ENCODE assay signal across 18 cellular contexts in the genomic region with DNA sequence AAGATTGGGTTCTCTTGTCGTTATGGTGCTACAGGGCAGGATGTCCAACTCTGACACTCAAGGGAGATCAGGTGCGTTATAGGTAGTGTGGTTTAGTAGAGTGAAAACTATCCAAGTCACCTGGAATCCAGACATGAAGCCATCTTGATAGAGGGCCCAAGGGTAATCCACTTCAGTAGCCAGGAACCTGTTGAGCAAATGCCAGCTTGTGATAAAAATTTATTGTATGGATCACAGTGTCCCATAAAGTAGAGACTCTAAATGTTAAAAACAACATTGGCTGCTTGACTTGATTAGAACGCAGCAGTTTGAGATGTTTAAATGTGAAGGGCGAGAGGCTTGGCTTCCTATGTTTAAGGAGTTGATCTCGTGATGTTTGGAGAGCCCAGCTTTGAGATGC.
DNase-seq lines count a peak whose midpoint lies in the region; ATAC-seq and TF ChIP-seq lines count a peak whose summit lies in the region.
"Had no signal": no experiment of that assay in that cellular context is flagged by ENCODE, and none has a peak within 500 bp of the region (broad histone marks: within the 10 kb centered on the region; RNA-seq: fewer than 3 reads in every experiment).

No MANE protein-coding gene starts in this region.

- H2BK120ac ChIP-seq in IMR-90 (ENCODE audit: low read depth, low read length): no peak overlapping the region; the same call in 1 of the 2 replicates

- H3K4me3 Mint-ChIP-seq in activated CD4-positive, alpha-beta T cell treated with anti-CD3 and anti-CD28 coated beads, Interleukin-2, amount 10 ng/mL, durations not matched to agents 7 days and 5 days: no peak overlapping the region
- H3K4me3 Mint-ChIP-seq: CD14-positive monocyte; CD4-positive, alpha-beta memory T cell had no signal

- H4K91ac ChIP-seq in IMR-90 (ENCODE audit: insufficient read depth, low read depth, low read length): peak overlapping the region; percentile 42; the same call in 1 of the 2 replicates

- H3K9me3 ChIP-seq in IMR-90 (ENCODE audit: control insufficient read depth, insufficient read depth, low read length): no peaks in the 10 kb centered on the region
- H3K9me3 ChIP-seq in osteoblast (ENCODE audit: low read depth, low read length): no peaks in the 10 kb centered on the region
- no peaks in the 10 kb centered on the region for H3K9me3 ChIP-seq in tibial artery
- H3K9me3 ChIP-seq: BLaER1, HAP-1 had no signal

- intact Hi-C loops in IMR-90 (cut with micrococcal nuclease) (loop anchor here (5.0 to 10.0 kb wide), 2 partner anchors 281 to 344 kb away; no protein-coding TSS in a partner anchor), tibial artery (cut with DNase I; ENCODE audit: low total_unique reads) (loop anchor here (5.0 kb wide), 1 partner anchor 281 kb away; no protein-coding TSS in a partner anchor)

- H3K27me3 ChIP-seq in IMR-90 (ENCODE audit: control insufficient read depth, insufficient read depth, low read length) (no peaks in the 10 kb centered on the region), osteoblast (ENCODE audit: insufficient read depth, low read length) (no peaks in the 10 kb centered on the region), tibial artery (no peaks in the 10 kb centered on the region)
- H3K27me3 ChIP-seq: BLaER1 had no signal

- no peak overlapping the region for H3K23ac ChIP-seq in IMR-90 (ENCODE audit: low read depth, low read length)

- no peak for TF ChIP-seq CTCF in IMR-90 (conservative IDR thresholded peaks at IDR 0.05; ENCODE audit: low read depth, low read length)
- TF ChIP-seq CTCF in coronary artery (IDR thresholded peaks at IDR 0.05): no peak
- no peak for TF ChIP-seq CTCF in osteoblast (IDR thresholded peaks at IDR 0.05; ENCODE audit: extremely low read depth, low read depth, low read length)
- no peak for TF ChIP-seq CTCF in tibial artery (IDR thresholded peaks at IDR 0.05)

- CTCF ChIA-PET in IMR-90 (lab: Yijun Ruan, JAX): interaction anchor here (1.3 kb wide), 1 partner anchor 754 kb away, joined by 3 read pairs; no protein-coding TSS in a partner anchor
- CTCF ChIA-PET in activated CD4-positive, alpha-beta T cell treated with anti-CD3 and anti-CD28 coated beads, Interleukin-2, amount 10 ng/mL, durations not matched to agents 7 days and 5 days (lab: Charles Lee): no interaction called here

- H2BK20ac ChIP-seq in IMR-90 (ENCODE audit: low read depth, low read length): peak overlapping the region; percentile 74

- 0 out of 4 replicates have a peak, but pooled peaks cover 0 to 5% of the 10 kb centered on the region in 2 experiments for H3K79me1 ChIP-seq in IMR-90 (ENCODE audit: low read depth in 1 of 2, low read length in 2 of 2)

- peak overlapping the region; percentile 73; the same call in 1 of the 2 replicates for H2AK5ac ChIP-seq in IMR-90 (ENCODE audit: low read depth, low read length)

- H2AFZ ChIP-seq in IMR-90 (replicated peaks; ENCODE audit: low read length, poor library complexity): peak overlapping the region; percentile 4
- H2AFZ ChIP-seq in osteoblast (ENCODE audit: low read length): peak overlapping the region; percentile 20
- H2AFZ ChIP-seq: GM23248 had no signal

- H3K4me3 ChIP-seq in IMR-90 (ENCODE audit: insufficient read depth, low read depth, low read length) (no peak overlapping the region), coronary artery (no peak overlapping the region), osteoblast (ENCODE audit: insufficient read depth, low read length) (no peak overlapping the region), tibial artery (no peak overlapping the region)
- H3K4me3 ChIP-seq: BLaER1, GM12878, GM23248, HAP-1 had no signal

- no peak overlapping the region for H2AK9ac ChIP-seq in IMR-90 (replicated peaks; ENCODE audit: low read depth, low read length, poor library complexity)

- no peaks in the 10 kb centered on the region for H3K36me3 ChIP-seq in IMR-90 (ENCODE audit: control insufficient read depth, insufficient read depth, low read length)
- H3K36me3 ChIP-seq in osteoblast (ENCODE audit: insufficient read depth, low read length): no peaks in the 10 kb centered on the region
- no peaks in the 10 kb centered on the region for H3K36me3 ChIP-seq in tibial artery
- H3K36me3 ChIP-seq: BLaER1, HAP-1 had no signal

- H3K4me1 ChIP-seq in IMR-90 (ENCODE audit: control insufficient read depth, insufficient read depth, low read length) (peaks cover 8% of the 10 kb centered on the region), osteoblast (ENCODE audit: insufficient read depth, low read length) (peaks cover 41% of the 10 kb centered on the region), tibial artery (peaks cover 0 to 49% (median 21%) of the 10 kb centered on the region in 4 donors)
- H3K4me1 ChIP-seq: HAP-1 had no signal

- peak overlapping the region; percentile 47; the same call in 1 of the 2 replicates for H4K5ac ChIP-seq in IMR-90 (ENCODE audit: low read depth, low read length)

- H3K9me3 Mint-ChIP-seq in activated CD4-positive, alpha-beta T cell treated with anti-CD3 and anti-CD28 coated beads, Interleukin-2, amount 10 ng/mL, durations not matched to agents 7 days and 5 days: no peaks in the 10 kb centered on the region
- H3K9me3 Mint-ChIP-seq: CD14-positive monocyte had no signal

- no peak overlapping the region for H3K9ac ChIP-seq in IMR-90 (ENCODE audit: low read depth, low read length)
- H3K9ac ChIP-seq: BLaER1, GM23248 had no signal

- H3K9me1 ChIP-seq in IMR-90 (ENCODE audit: insufficient read depth, low read length): peaks cover 3% of the 10 kb centered on the region; the same call in 1 of the 2 replicates

- no peak overlapping the region for H3K56ac ChIP-seq in IMR-90 (ENCODE audit: extremely low read depth, insufficient read depth, low read length)

- TF ChIP-seq POLR2A in IMR-90 (IDR thresholded peaks at IDR 0.05; ENCODE audit: low read depth, low read length): no peak

- H3K27me3 Mint-ChIP-seq in activated CD4-positive, alpha-beta T cell treated with anti-CD3 and anti-CD28 coated beads, Interleukin-2, amount 10 ng/mL, durations not matched to agents 7 days and 5 days: peaks cover 2% of the 10 kb centered on the region
- H3K27me3 Mint-ChIP-seq: CD4-positive, alpha-beta memory T cell had no signal

- peak overlapping the region; percentile 87; the same call in 1 of the 2 replicates for H3K27ac ChIP-seq in IMR-90 (ENCODE audit: insufficient read depth, low read length)
- H3K27ac ChIP-seq in coronary artery: peak overlapping the region; percentile 62 to 75
- peak overlapping the region; percentile 73 for H3K27ac ChIP-seq in osteoblast (ENCODE audit: low read depth, low read length)
- H3K27ac ChIP-seq in tibial artery: peak overlapping the region; percentile 66 to 69
- H3K27ac ChIP-seq: BLaER1 had no signal

- H3K4me1 Mint-ChIP-seq in activated CD4-positive, alpha-beta T cell treated with anti-CD3 and anti-CD28 coated beads, Interleukin-2, amount 10 ng/mL, durations not matched to agents 7 days and 5 days: no peaks in the 10 kb centered on the region
- H3K4me1 Mint-ChIP-seq: CD4-positive, alpha-beta memory T cell had no signal

- dilution Hi-C loops in IMR-90 (cut with HindIII; ENCODE audit: low sequenced_read_pairs, unreplicated experiment): no loop called here

- H3K36me3 Mint-ChIP-seq in activated CD4-positive, alpha-beta T cell treated with anti-CD3 and anti-CD28 coated beads, Interleukin-2, amount 10 ng/mL, durations not matched to agents 7 days and 5 days (ENCODE audit: low read depth): no peaks in the 10 kb centered on the region

- peak overlapping the region; percentile 86 for H2BK5ac ChIP-seq in IMR-90 (ENCODE audit: low read depth, low read length, poor library complexity, severe bottlenecking)

- no peaks in the 10 kb centered on the region for H3K79me2 ChIP-seq in osteoblast (ENCODE audit: insufficient read depth, low read length)

- H3K4me2 ChIP-seq in IMR-90 (ENCODE audit: low read depth, low read length): no peak overlapping the region
- H3K4me2 ChIP-seq in osteoblast (ENCODE audit: insufficient read depth, low read length): no peak overlapping the region
- H3K4me2 ChIP-seq: BLaER1 had no signal

- 0 out of 3 replicates have a peak overlapping the region, but pooled peaks have one; percentile 31 for H2BK15ac ChIP-seq in IMR-90 (ENCODE audit: low read depth, low read length)

- BruUV-seq in IMR-90 (replicated peaks; lab: Mats Ljungman, UMichigan): no TSS peak

- TF ChIP-seq RAD21 in IMR-90 (IDR thresholded peaks at IDR 0.05; ENCODE audit: low read length): no peak

- peak overlapping the region in 1 of 2 experiments; percentile 26; a peak in 1 of 4 replicates for H4K8ac ChIP-seq in IMR-90 (ENCODE audit: low read depth in 2 of 2, low read length in 2 of 2)

- no peak for ATAC-seq in IMR-90 (ENCODE audit: low read depth)
- ATAC-seq: GM12878 had no signal

- WGBS in IMR-90 (ENCODE audit: extremely low coverage in 2 of 2, insufficient read length in 1 of 2), 2 experiments: 96% methylated on average over 4 of the region's 5 CpGs; no CpG with 5 or more reads in 1 of the 2 experiments

- peak overlapping the region; percentile 67 for H3K4ac ChIP-seq in IMR-90 (ENCODE audit: low read depth, low read length)

- peaks cover 2% of the 10 kb centered on the region; the same call in 1 of the 2 replicates for H4K20me1 ChIP-seq in IMR-90 (ENCODE audit: insufficient read depth, low read length)
- H4K20me1 ChIP-seq in osteoblast (ENCODE audit: insufficient read depth, low read length): no peaks in the 10 kb centered on the region
- H4K20me1 ChIP-seq: BLaER1 had no signal

- in situ Hi-C loops in IMR-90 (cut with MboI; ENCODE audit: low sequenced_read_pairs) (loop anchor here (5.0 to 10.0 kb wide), 3 partner anchors 246 to 749 kb away; no protein-coding TSS in a partner anchor), G401 (cut with HindIII; ENCODE audit: low sequenced_read_pairs) (no loop called here)

- POLR2A ChIA-PET in IMR-90 (lab: Charles Lee; ENCODE audit: unreplicated experiment): no interaction called here
- POLR2A ChIA-PET in activated CD4-positive, alpha-beta T cell treated with anti-CD3 and anti-CD28 coated beads, Interleukin-2, amount 10 ng/mL, durations not matched to agents 7 days and 5 days (lab: Charles Lee): no interaction called here

- DNase-seq in IMR-90 (no peak), coronary artery (ENCODE audit: low spot score) (no peak), osteoblast (ENCODE audit: insufficient read length, low spot score, missing footprints) (no peak), tibial artery (no peak), G401 (ENCODE audit: low spot score) (no peak), NCI-H1436 treated with DMSO at 0.1 percent for 48 hours (lab: John Stamatoyannopoulos, UW) (no peak), NCI-H446 treated with DMSO at 0.1 percent for 48 hours (lab: John Stamatoyannopoulos, UW) (no peak)
- DNase-seq in activated CD4-positive, alpha-beta T cell treated with anti-CD3 and anti-CD28 coated beads, Interleukin-2, amount 10 ng/mL, durations not matched to agents 7 days and 5 days: no peak
- DNase-seq: 8988T; CD4-positive, alpha-beta memory T cell; DMS153; DMS79; GF-D8; GM23248 had no signal

- peak overlapping the region; percentile 19; the same call in 1 of the 2 replicates for H3K14ac ChIP-seq in IMR-90 (replicated peaks; ENCODE audit: low read depth, low read length)

- H3K27ac Mint-ChIP-seq in activated CD4-positive, alpha-beta T cell treated with anti-CD3 and anti-CD28 coated beads, Interleukin-2, amount 10 ng/mL, durations not matched to agents 7 days and 5 days: no peak overlapping the region
- H3K27ac Mint-ChIP-seq: CD14-positive monocyte; CD4-positive, alpha-beta memory T cell had no signal

- H3K18ac ChIP-seq in IMR-90 (ENCODE audit: low read depth, low read length): peak overlapping the region; percentile 72
